In genomic region chr6:125789167-125789566, GRCh38 we compare ENCODE assay signal across 9 cellular contexts. TPM values are rescaled to one million over a fixed set of nuclear protein-coding genes. Genes with fewer than 3 reads are reported as not detected.
DNase-seq lines count a peak whose midpoint lies in the region; ATAC-seq and TF ChIP-seq lines count a peak whose summit lies in the region.
"Had no signal": no experiment of that assay in that cellular context is flagged by ENCODE, and none has a peak within 500 bp of the region (broad histone marks: within the 10 kb centered on the region; RNA-seq: fewer than 3 reads in every experiment).

No MANE protein-coding gene starts in this region.

- H3K4me3 ChIP-seq in muscle layer of duodenum (ENCODE audit: low read depth in 1 of 2, low read length in 2 of 2) (peak overlapping the region in 1 of 2 donors; percentile 95), vagina (no peak overlapping the region)

- intact Hi-C loops in MCF 10A (cut with micrococcal nuclease) (no loop called here), vagina (cut with DNase I) (no loop called here)

- POLR2A ChIA-PET in MCF 10A (lab: Yijun Ruan, JAX): interaction anchor here (0.8 to 7.1 kb wide), 20 partner anchors 7 to 591 kb away, joined by 3 to 207 read pairs (median 12); partner anchors contain the start of genes HINT3 and TRMT11

- no peak for TF ChIP-seq POLR2A in vagina (IDR thresholded peaks at IDR 0.05)

- BruUV-seq in MCF 10A (replicated peaks; lab: Mats Ljungman, UMichigan): no TSS peak

- H3K27me3 ChIP-seq in muscle layer of duodenum (ENCODE audit: low read depth, low read length) (no peaks in the 10 kb centered on the region), vagina (no peaks in the 10 kb centered on the region)

- H3K36me3 ChIP-seq in muscle layer of duodenum (ENCODE audit: control insufficient read depth in 1 of 2, insufficient read depth in 2 of 2, low read length in 2 of 2): no peaks in the 10 kb centered on the region
- H3K36me3 ChIP-seq in vagina: no peaks in the 10 kb centered on the region

- H3K9me3 ChIP-seq in muscle layer of duodenum (ENCODE audit: control insufficient read depth in 1 of 2, low read length in 2 of 2): no peaks in the 10 kb centered on the region
- no peaks in the 10 kb centered on the region for H3K9me3 ChIP-seq in vagina

- H3K27ac Mint-ChIP-seq in activated naive CD4-positive, alpha-beta T cell treated with anti-CD3 and anti-CD28 coated beads, Interleukin-2, amount 10 ng/mL, durations not matched to agents 7 days and 5 days: peak overlapping the region; percentile 99
- peak overlapping the region; percentile 93 for H3K27ac Mint-ChIP-seq in MCF 10A (ENCODE audit: low read depth, unreplicated experiment)

- H3K36me3 Mint-ChIP-seq in activated naive CD4-positive, alpha-beta T cell treated with anti-CD3 and anti-CD28 coated beads, Interleukin-2, amount 10 ng/mL, durations not matched to agents 7 days and 5 days: peaks cover 29% of the 10 kb centered on the region
- peaks cover 34% of the 10 kb centered on the region for H3K36me3 Mint-ChIP-seq in MCF 10A (ENCODE audit: insufficient read depth, unreplicated experiment)

- CTCF ChIA-PET in activated naive CD4-positive, alpha-beta T cell treated with anti-CD3 and anti-CD28 coated beads, Interleukin-2, amount 10 ng/mL, durations not matched to agents 7 days and 5 days (lab: Charles Lee): interaction anchor here (1.3 to 7.0 kb wide), 8 partner anchors 8 to 479 kb away, joined by 3 to 140 read pairs (median 24); partner anchors contain the start of gene HINT3
- CTCF ChIA-PET in MCF 10A (lab: Yijun Ruan, JAX): interaction anchor here (0.6 to 14.9 kb wide), 17 partner anchors 8 to 478 kb away, joined by 3 to 270 read pairs (median 5); partner anchors contain the start of gene HINT3

- ATAC-seq in HG03460 (IDR thresholded peaks at IDR 0.05; ENCODE audit: unreplicated experiment): no peak
- ATAC-seq: HCT116 had no signal

- H3K9me3 Mint-ChIP-seq in activated naive CD4-positive, alpha-beta T cell treated with anti-CD3 and anti-CD28 coated beads, Interleukin-2, amount 10 ng/mL, durations not matched to agents 7 days and 5 days: no peaks in the 10 kb centered on the region
- no peaks in the 10 kb centered on the region for H3K9me3 Mint-ChIP-seq in MCF 10A (ENCODE audit: unreplicated experiment)

- peak; percentile 28 for DNase-seq in activated naive CD4-positive, alpha-beta T cell treated with anti-CD3 and anti-CD28 coated beads, Interleukin-2, amount 10 ng/mL, durations not matched to agents 7 days and 5 days
- DNase-seq in activated naive CD4-positive, alpha-beta T cell treated with anti-CD3 and anti-CD28 coated beads, Interleukin-2, amount 50 U/mL, for 16 hours: no peak
- DNase-seq in MCF 10A (ENCODE audit: unreplicated experiment) (no peak), vagina (ENCODE audit: extremely low spot score in 2 of 2) (no peak), HuH-7.5 (ENCODE audit: low spot score) (no peak), SKM-1 treated with dmso at 0.1 percent for 144 hours (lab: John Stamatoyannopoulos, UW; ENCODE audit: unreplicated experiment) (no peak)

- H3K27ac ChIP-seq in muscle layer of duodenum (ENCODE audit: low read length): peak overlapping the region; percentile 96
- peak overlapping the region; percentile 97 for H3K27ac ChIP-seq in vagina

- H3K27me3 Mint-ChIP-seq in activated naive CD4-positive, alpha-beta T cell treated with anti-CD3 and anti-CD28 coated beads, Interleukin-2, amount 10 ng/mL, durations not matched to agents 7 days and 5 days: no peaks in the 10 kb centered on the region
- H3K27me3 Mint-ChIP-seq in MCF 10A (ENCODE audit: insufficient read depth, unreplicated experiment): no peaks in the 10 kb centered on the region

- peaks cover 16 to 25% of the 10 kb centered on the region in 2 donors for H3K4me1 ChIP-seq in muscle layer of duodenum (ENCODE audit: control insufficient read depth in 1 of 2, insufficient read depth in 2 of 2, low read length in 2 of 2)
- H3K4me1 ChIP-seq in vagina: peaks cover 44% of the 10 kb centered on the region

- TF ChIP-seq CTCF in MCF 10A (IDR thresholded peaks at IDR 0.05; ENCODE audit: unreplicated experiment) (no peak), vagina (IDR thresholded peaks at IDR 0.05) (no peak)

- peak overlapping the region; percentile 91 for H3K4me3 Mint-ChIP-seq in activated naive CD4-positive, alpha-beta T cell treated with anti-CD3 and anti-CD28 coated beads, Interleukin-2, amount 10 ng/mL, durations not matched to agents 7 days and 5 days
- H3K4me3 Mint-ChIP-seq in MCF 10A (ENCODE audit: unreplicated experiment): peak overlapping the region; percentile 93

- peaks cover 54% of the 10 kb centered on the region for H3K4me1 Mint-ChIP-seq in activated naive CD4-positive, alpha-beta T cell treated with anti-CD3 and anti-CD28 coated beads, Interleukin-2, amount 10 ng/mL, durations not matched to agents 7 days and 5 days
- peaks cover 37% of the 10 kb centered on the region for H3K4me1 Mint-ChIP-seq in MCF 10A (ENCODE audit: insufficient read depth, unreplicated experiment)

RNA-seq across cellular contexts. Expression of gene NCOA7, which starts 1.6 kb away (rescaled TPM):
- total RNA-seq in MCF 10A (2022) (50.9 and 52.3 TPM in 2 replicates), vagina (48.6 TPM)

RNA-seq across cellular contexts. Expression of gene HEY2, which starts 39.7 kb away (rescaled TPM):
- total RNA-seq in MCF 10A (2022): not detected in 2 replicates
- 0.98 TPM for total RNA-seq in vagina
